Comparison of ENCODE assay signal across 8 cellular contexts in the genomic region with DNA sequence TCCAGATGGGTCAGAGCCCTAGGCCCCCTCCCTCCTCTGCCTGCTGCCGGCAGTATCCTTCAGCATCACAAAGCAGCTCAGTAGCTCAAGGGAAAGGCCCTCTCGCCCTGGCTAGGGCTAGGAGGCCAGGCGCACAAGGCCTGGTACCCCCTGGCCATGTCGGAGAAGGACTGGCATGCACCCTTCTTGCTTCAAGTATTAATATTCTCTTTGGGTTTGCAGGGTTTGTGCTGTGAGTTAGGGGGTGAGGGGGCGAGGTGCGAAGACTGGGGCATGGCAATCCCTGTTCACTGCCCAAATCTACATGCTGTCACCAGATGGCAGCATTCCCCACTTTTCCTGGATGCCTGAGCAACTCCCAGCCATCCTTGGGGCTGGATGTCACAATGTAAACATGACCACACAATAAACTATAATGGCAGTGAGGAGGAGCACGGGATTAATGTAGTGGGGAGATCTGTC.
DNase-seq lines count a peak whose midpoint lies in the region; ATAC-seq and TF ChIP-seq lines count a peak whose summit lies in the region.

No MANE protein-coding gene starts in this region.

- H3K27me3 ChIP-seq in BJ (ENCODE audit: control insufficient read depth, insufficient read depth, low read length) (no peaks in the 10 kb centered on the region), thoracic aorta (replicated peaks; ENCODE audit: insufficient read depth) (no peaks in the 10 kb centered on the region)

- DNase-seq in BJ (ENCODE audit: low read depth) (peak; percentile 31), GM19240 (ENCODE audit: insufficient read length, low spot score) (peak; percentile 33), NCI-H526 (lab: John Stamatoyannopoulos, UW) (peak; percentile 55 to 77), MCF 10A (ENCODE audit: unreplicated experiment) (peak; percentile 77), islet precursor cell (peak; percentile 76), thoracic aorta (ENCODE audit: low spot score) (no peak)
- no peak for DNase-seq in activated T-cell treated with anti-CD3 and anti-CD28 coated beads, Interleukin-2, amount 50 U/mL, for 4 hours
- no peak for DNase-seq in activated CD4-positive, alpha-beta T cell treated with anti-CD3 and anti-CD28 coated beads for 1 hour

- H3K9me3 Mint-ChIP-seq in MCF 10A (ENCODE audit: unreplicated experiment) = no peaks in the 10 kb centered on the region
- H3K9me3 Mint-ChIP-seq in activated T-cell treated with anti-CD3 and anti-CD28 coated beads, Interleukin-2, amount 50 U/mL, for 4 hours = no peaks in the 10 kb centered on the region

- H3K27me3 Mint-ChIP-seq in MCF 10A (ENCODE audit: insufficient read depth, unreplicated experiment) = no peaks in the 10 kb centered on the region
- H3K27me3 Mint-ChIP-seq in activated T-cell treated with anti-CD3 and anti-CD28 coated beads, Interleukin-2, amount 50 U/mL, for 4 hours (ENCODE audit: low read depth) = no peaks in the 10 kb centered on the region

- H3K4me1 ChIP-seq in thoracic aorta (ENCODE audit: control insufficient read depth in 1 of 2, low read depth in 2 of 2) = peaks cover 10 to 39% of the 10 kb centered on the region in 2 donors

- ATAC-seq in thoracic aorta (ENCODE audit: insufficient number of reproducible peaks, low FRiP score, low read depth) = peak; percentile 52
- no peak for ATAC-seq in activated T-cell treated with anti-CD3 and anti-CD28 coated beads, Interleukin-2, amount 50 U/mL, for 4 hours

- TF ChIP-seq CTCF in BJ (IDR thresholded peaks at IDR 0.05; ENCODE audit: insufficient read depth, low read depth, low read length) (peak; percentile 64), MCF 10A (IDR thresholded peaks at IDR 0.05; ENCODE audit: unreplicated experiment) (peak; percentile 69), thoracic aorta (IDR thresholded peaks at IDR 0.05) (peak; percentile 61)

- intact Hi-C loops in MCF 10A (cut with micrococcal nuclease) = loop anchor here (1.0 to 10.0 kb wide), 3 partner anchors 88 to 286 kb away; a partner anchor contains a TSS

- H3K9me3 ChIP-seq in thoracic aorta = no peaks in the 10 kb centered on the region

- H3K27ac Mint-ChIP-seq in MCF 10A (ENCODE audit: low read depth, unreplicated experiment) = no peak overlapping the region

- H3K36me3 Mint-ChIP-seq in MCF 10A (ENCODE audit: insufficient read depth, unreplicated experiment) = peaks cover 5% of the 10 kb centered on the region
- peaks cover 3% of the 10 kb centered on the region for H3K36me3 Mint-ChIP-seq in activated T-cell treated with anti-CD3 and anti-CD28 coated beads, Interleukin-2, amount 50 U/mL, for 4 hours (ENCODE audit: insufficient read depth)

- peaks cover 6% of the 10 kb centered on the region for H3K4me1 Mint-ChIP-seq in MCF 10A (ENCODE audit: insufficient read depth, unreplicated experiment)
- H3K4me1 Mint-ChIP-seq in activated T-cell treated with anti-CD3 and anti-CD28 coated beads, Interleukin-2, amount 50 U/mL, for 4 hours (ENCODE audit: low read depth) = no peaks in the 10 kb centered on the region

- H3K4me3 ChIP-seq in BJ (ENCODE audit: low read depth, low read length) (no peak overlapping the region), thoracic aorta (no peak overlapping the region)

- peaks cover 24% of the 10 kb centered on the region for H3K36me3 ChIP-seq in BJ (ENCODE audit: control insufficient read depth, insufficient read depth, low read length)
- peaks cover 12% of the 10 kb centered on the region for H3K36me3 ChIP-seq in thoracic aorta

- CTCF ChIA-PET in BJ (lab: Yijun Ruan, JAX) (interaction anchor here (0.8 to 5.9 kb wide), 9 partner anchors 10 to 285 kb away, joined by 3 to 98 read pairs (median 5); no protein-coding TSS in a partner anchor), MCF 10A (lab: Yijun Ruan, JAX) (interaction anchor here (0.7 to 5.2 kb wide), 18 partner anchors 10 to 286 kb away, joined by 3 to 57 read pairs (median 4); no protein-coding TSS in a partner anchor)

- BruUV-seq in MCF 10A (replicated peaks; lab: Mats Ljungman, UMichigan) = no TSS peak

- H3K4me3 Mint-ChIP-seq in MCF 10A (ENCODE audit: unreplicated experiment) = no peak overlapping the region
- no peak overlapping the region for H3K4me3 Mint-ChIP-seq in activated T-cell treated with anti-CD3 and anti-CD28 coated beads, Interleukin-2, amount 50 U/mL, for 4 hours

- H3K27ac ChIP-seq in thoracic aorta = no peak overlapping the region

- POLR2A ChIA-PET in BJ (lab: Charles Lee) (interaction anchor here (0.6 kb wide), 1 partner anchor 32 kb away, joined by 3 read pairs; no protein-coding TSS in a partner anchor), MCF 10A (lab: Yijun Ruan, JAX) (no interaction called here)

Comparison
In these comparisons a context has a peak if more than half of its experiments do, and no peak if none do; other contexts are left out.
1. DNase-seq: peak in BJ (single experiment), GM19240 (single experiment), NCI-H526 (2 of 2), MCF 10A (single experiment) and islet precursor cell (single experiment); none in thoracic aorta (single experiment), activated T-cell treated with anti-CD3 and anti-CD28 coated beads, Interleukin-2, amount 50 U/mL, for 4 hours (single experiment) and activated CD4-positive, alpha-beta T cell treated with anti-CD3 and anti-CD28 coated beads for 1 hour (single experiment).
2. Peak in every context shown above with its lines, with median percentiles within 50 percentile points of each other: CTCF ChIP-seq.